Comparison of ENCODE assay signal across 20 cellular contexts in the genomic region with DNA sequence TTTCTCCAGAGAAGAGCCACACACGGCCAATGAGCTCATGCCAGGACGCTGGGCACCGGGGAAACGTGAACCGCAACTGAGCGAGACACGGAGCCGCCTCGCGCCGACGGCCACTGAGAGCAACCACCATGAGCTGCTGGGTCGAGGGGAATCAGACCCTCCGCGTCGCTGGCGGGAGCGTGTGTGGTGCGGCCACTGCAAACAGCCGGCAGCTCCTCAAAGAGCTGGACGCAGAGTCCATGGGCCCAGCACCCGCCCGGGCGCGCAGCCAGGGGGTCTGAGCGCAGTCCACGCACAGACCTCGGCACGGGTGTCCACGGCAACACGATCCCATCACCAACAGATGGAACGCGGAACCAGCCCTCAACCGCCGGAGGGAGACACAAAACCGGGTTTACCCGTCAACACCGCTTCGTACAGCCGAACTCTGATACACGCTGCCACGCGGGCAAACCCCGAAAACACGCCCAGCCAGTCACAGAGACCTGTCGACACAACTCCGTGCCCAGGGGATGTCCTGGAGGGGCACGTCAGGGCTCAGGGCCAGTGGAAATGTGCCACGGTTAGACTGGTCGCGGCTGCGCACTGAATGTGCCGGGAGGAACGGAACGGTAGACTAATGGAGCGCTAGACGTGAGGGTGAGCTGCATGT.
A peak's percentile ranks its signal among the peaks of the same experiment; 100 is the strongest.
DNase-seq lines count a peak whose midpoint lies in the region; ATAC-seq lines count a peak whose summit lies in the region.
"Had no signal": no experiment of that assay in that cellular context is flagged by ENCODE, and none has a peak within 500 bp of the region (broad histone marks: within the 10 kb centered on the region; RNA-seq: fewer than 3 reads in every experiment).

No MANE protein-coding gene starts in this region.

- H4K5ac ChIP-seq in mesendoderm (ENCODE audit: low read length): no peak overlapping the region

- no peaks in the 10 kb centered on the region for H3K9me3 Mint-ChIP-seq in stimulated activated naive B cell treated with anti-CD40 and anti-IgM and Interleukin-4, amounts not matched to agents 10 μg/mL and 1 μg/mL and 100 μg/mL, for 72 hours
- H3K9me3 Mint-ChIP-seq: activated naive CD8-positive, alpha-beta T cell treated with anti-CD3 and anti-CD28 coated beads, Interleukin-2, amount 10 ng/mL, durations not matched to agents 7 days and 5 days; activated T-helper 17 cell treated with anti-CD3 and anti-CD28 coated beads, Interleukin-2, amount 50 U/mL, for 72 hours; CD4-positive, alpha-beta memory T cell had no signal

- no peak overlapping the region for H4K8ac ChIP-seq in mesendoderm (ENCODE audit: low read depth, low read length)

- H2BK5ac ChIP-seq in mesendoderm (ENCODE audit: low read length): no peak overlapping the region

- H2AK5ac ChIP-seq in mesendoderm (ENCODE audit: low read length): no peak overlapping the region

- WGBS in mesendoderm (ENCODE audit: extremely low coverage, insufficient coverage, low lambda C conversion rate): no CpG with 5 or more reads among the region's 57 CpGs

- H3K36me3 ChIP-seq in H7 (replicated peaks; ENCODE audit: control insufficient read depth, insufficient read depth, low read length): no peaks in the 10 kb centered on the region
- no peaks in the 10 kb centered on the region for H3K36me3 ChIP-seq in mesendoderm (ENCODE audit: control insufficient read depth, insufficient read depth, low read length)

- H3K27me3 Mint-ChIP-seq in stimulated activated naive B cell treated with anti-CD40 and anti-IgM and Interleukin-4, amounts not matched to agents 10 μg/mL and 1 μg/mL and 100 μg/mL, for 72 hours: no peaks in the 10 kb centered on the region
- H3K27me3 Mint-ChIP-seq: activated T-helper 17 cell treated with anti-CD3 and anti-CD28 coated beads, Interleukin-2, amount 50 U/mL, for 72 hours; CD4-positive, alpha-beta memory T cell had no signal

- H3K4me2 ChIP-seq in mesendoderm (ENCODE audit: low read length): no peak overlapping the region
- H3K4me2 ChIP-seq: smooth muscle cell had no signal

- no peak overlapping the region for H3K4ac ChIP-seq in mesendoderm (ENCODE audit: low read depth, low read length)

- no peak overlapping the region for H3K4me3 ChIP-seq in H7 (ENCODE audit: insufficient read depth, low read depth, low read length)
- H3K4me3 ChIP-seq in mesendoderm (ENCODE audit: low read length): no peak overlapping the region
- H3K4me3 ChIP-seq: smooth muscle cell had no signal

- DNase-seq in H7: peak; percentile 38
- peak; percentile 42 for DNase-seq in activated CD8-positive, alpha-beta memory T cell treated with anti-CD3 and anti-CD28 coated beads, Interleukin-2, amount 50 U/mL, for 48 hours
- no peak for DNase-seq in mesendoderm
- no peak for DNase-seq in stimulated activated naive B cell treated with anti-CD40 and anti-IgM and Interleukin-4, amounts not matched to agents 10 μg/mL and 1 μg/mL and 100 μg/mL, for 72 hours
- DNase-seq: activated CD4-positive, alpha-beta T cell treated with anti-CD3 and anti-CD28 coated beads for 48 hours; activated naive CD8-positive, alpha-beta T cell treated with anti-CD3 and anti-CD28 coated beads, Interleukin-2, amount 10 ng/mL, durations not matched to agents 7 days and 5 days; CD4-positive, alpha-beta memory T cell; kidney glomerular epithelial cell; NCI-H1930; NCI-H2227 treated with DMSO at 0.1 percent for 48 hours; NCI-H774; OCI-M1; stimulated activated CD4-positive, alpha-beta T cell treated with anti-CD3 and anti-CD28 coated beads, Interleukin-2, amount 100 ng/mL, for 48 hours; stimulated activated naive CD4-positive, alpha-beta T cell treated with Interleukin-2 at 50 U/mL for 16 hours; testis had no signal

- peak overlapping the region; percentile 89 for H3K27ac Mint-ChIP-seq in stimulated activated naive B cell treated with anti-CD40 and anti-IgM and Interleukin-4, amounts not matched to agents 10 μg/mL and 1 μg/mL and 100 μg/mL, for 72 hours
- H3K27ac Mint-ChIP-seq: activated naive CD8-positive, alpha-beta T cell treated with anti-CD3 and anti-CD28 coated beads, Interleukin-2, amount 10 ng/mL, durations not matched to agents 7 days and 5 days; activated T-helper 17 cell treated with anti-CD3 and anti-CD28 coated beads, Interleukin-2, amount 50 U/mL, for 72 hours; CD4-positive, alpha-beta memory T cell had no signal

- H3K9ac ChIP-seq in mesendoderm (ENCODE audit: low read length): no peak overlapping the region

- H3K56ac ChIP-seq in mesendoderm (ENCODE audit: low read length): peak overlapping the region; percentile 34

- no peak overlapping the region for H2BK15ac ChIP-seq in mesendoderm (replicated peaks; ENCODE audit: low read depth)

- peaks cover 23 to 28% of the 10 kb centered on the region in 2 donors for H3K36me3 Mint-ChIP-seq in stimulated activated naive B cell treated with anti-CD40 and anti-IgM and Interleukin-4, amounts not matched to agents 10 μg/mL and 1 μg/mL and 100 μg/mL, for 72 hours
- H3K36me3 Mint-ChIP-seq: activated naive CD8-positive, alpha-beta T cell treated with anti-CD3 and anti-CD28 coated beads, Interleukin-2, amount 10 ng/mL, durations not matched to agents 7 days and 5 days had no signal

- ATAC-seq in stimulated activated naive B cell treated with anti-CD40 and anti-IgM and Interleukin-4, amounts not matched to agents 10 μg/mL and 1 μg/mL and 100 μg/mL, for 72 hours (replicated peaks): no peak
- ATAC-seq in GM18520 (IDR thresholded peaks at IDR 0.05; ENCODE audit: unreplicated experiment) (no peak), GM19463 (IDR thresholded peaks at IDR 0.05; ENCODE audit: unreplicated experiment) (no peak), HG03159 (IDR thresholded peaks at IDR 0.05; ENCODE audit: unreplicated experiment) (no peak)
- ATAC-seq: activated T-helper 17 cell treated with anti-CD3 and anti-CD28 coated beads, Interleukin-2, amount 50 U/mL, for 72 hours had no signal

- no peaks in the 10 kb centered on the region for H3K4me1 ChIP-seq in mesendoderm (ENCODE audit: control insufficient read depth, low read depth, low read length)

- peak overlapping the region; percentile 25 to 52 for H3K4me3 Mint-ChIP-seq in stimulated activated naive B cell treated with anti-CD40 and anti-IgM and Interleukin-4, amounts not matched to agents 10 μg/mL and 1 μg/mL and 100 μg/mL, for 72 hours
- H3K4me3 Mint-ChIP-seq: activated naive CD8-positive, alpha-beta T cell treated with anti-CD3 and anti-CD28 coated beads, Interleukin-2, amount 10 ng/mL, durations not matched to agents 7 days and 5 days; activated T-helper 17 cell treated with anti-CD3 and anti-CD28 coated beads, Interleukin-2, amount 50 U/mL, for 72 hours; CD4-positive, alpha-beta memory T cell had no signal

- H3K27ac ChIP-seq in mesendoderm (ENCODE audit: low read depth, low read length): no peak overlapping the region
- H3K27ac ChIP-seq: testis had no signal

- H3K23ac ChIP-seq in mesendoderm (ENCODE audit: low read length): no peak overlapping the region

- H3K27me3 ChIP-seq in H7 (ENCODE audit: control insufficient read depth, insufficient read depth, low read length) (no peaks in the 10 kb centered on the region), mesendoderm (ENCODE audit: insufficient read depth, low read length, poor library complexity) (no peaks in the 10 kb centered on the region)
- H3K27me3 ChIP-seq: testis had no signal

- peaks cover 32 to 71% of the 10 kb centered on the region in 2 donors for H3K4me1 Mint-ChIP-seq in stimulated activated naive B cell treated with anti-CD40 and anti-IgM and Interleukin-4, amounts not matched to agents 10 μg/mL and 1 μg/mL and 100 μg/mL, for 72 hours

- H3K18ac ChIP-seq in mesendoderm (ENCODE audit: low read length): no peak overlapping the region

- no peak overlapping the region for H2BK120ac ChIP-seq in mesendoderm (ENCODE audit: low read depth, low read length)

- H3K79me1 ChIP-seq in mesendoderm (ENCODE audit: low read length): no peaks in the 10 kb centered on the region

- H3K79me2 ChIP-seq in mesendoderm (ENCODE audit: control insufficient read depth, insufficient read depth, low read length): no peaks in the 10 kb centered on the region

Comparison
In these comparisons a context has a peak if more than half of its experiments do, and no peak if none do; other contexts are left out.
1. DNase-seq: peak in H7 (single experiment) and activated CD8-positive, alpha-beta memory T cell treated with anti-CD3 and anti-CD28 coated beads, Interleukin-2, amount 50 U/mL, for 48 hours (single experiment); none in mesendoderm (single experiment) and stimulated activated naive B cell treated with anti-CD40 and anti-IgM and Interleukin-4, amounts not matched to agents 10 μg/mL and 1 μg/mL and 100 μg/mL, for 72 hours (single experiment).